ENCODE assay signal across 15 cellular contexts in the genomic region with DNA sequence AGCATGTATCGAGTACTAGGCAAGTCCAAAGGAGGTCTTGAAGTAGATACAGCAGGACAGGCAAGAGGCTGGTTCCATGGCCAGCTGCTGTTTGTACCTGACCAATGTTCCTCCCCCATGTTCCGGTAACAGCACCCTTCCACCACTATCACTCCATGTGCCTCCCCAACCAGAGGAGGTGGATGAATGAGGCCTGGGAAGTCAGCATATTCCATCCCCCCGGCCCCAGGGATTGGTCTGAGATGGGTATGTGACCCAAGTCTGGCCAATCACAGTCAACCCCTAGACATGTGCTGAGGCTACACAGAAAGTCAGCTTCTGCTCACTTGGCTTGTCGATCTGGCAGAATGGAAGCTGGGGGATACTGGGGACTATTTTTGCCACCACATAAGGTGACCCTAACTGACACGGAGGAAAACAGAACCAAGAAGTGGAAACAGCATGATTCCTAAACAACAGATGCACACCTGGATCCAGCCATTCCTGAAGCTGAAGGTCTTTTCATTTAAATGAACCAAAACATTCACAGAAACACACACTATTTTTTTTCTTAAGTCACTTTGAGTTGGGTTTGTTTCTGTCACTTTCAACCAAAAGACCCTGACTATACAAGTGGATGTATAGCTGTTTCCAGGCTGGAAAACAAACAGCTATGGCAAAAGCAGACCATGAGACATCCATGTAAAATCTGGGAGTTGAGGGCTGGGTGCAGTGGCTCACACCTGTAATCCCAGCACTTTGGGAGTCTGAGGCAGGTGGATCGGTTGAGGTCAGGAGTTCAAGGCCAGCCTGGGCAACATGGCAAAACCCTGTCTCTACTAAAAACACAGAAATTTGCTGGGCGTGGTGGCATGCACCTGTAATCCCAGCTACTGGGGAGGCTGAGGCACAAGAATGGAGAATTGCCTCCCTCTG.
DNase-seq lines count a peak whose midpoint lies in the region; TF ChIP-seq lines count a peak whose summit lies in the region.
"Had no signal": no experiment of that assay in that cellular context is flagged by ENCODE, and none has a peak within 500 bp of the region (broad histone marks: within the 10 kb centered on the region; RNA-seq: fewer than 3 reads in every experiment).

No MANE protein-coding gene starts in this region.

- intact Hi-C loops in Calu3 (cut with micrococcal nuclease; ENCODE audit: unreplicated experiment): no loop called here

- H3K9me3 Mint-ChIP-seq in Calu3 (ENCODE audit: low read depth, unreplicated experiment) (no peaks in the 10 kb centered on the region), chondrocyte (ENCODE audit: low read depth) (no peaks in the 10 kb centered on the region)
- H3K9me3 Mint-ChIP-seq: CD4-positive, alpha-beta memory T cell; nephron had no signal

- H3K36me3 ChIP-seq in osteoblast (ENCODE audit: insufficient read depth, low read length): no peaks in the 10 kb centered on the region
- H3K36me3 ChIP-seq: ascending aorta, gastroesophageal sphincter, sigmoid colon had no signal

- H3K27ac Mint-ChIP-seq in Calu3 (ENCODE audit: unreplicated experiment): peak overlapping the region; percentile 87
- H3K27ac Mint-ChIP-seq in chondrocyte (ENCODE audit: unreplicated experiment): peak overlapping the region; percentile 95
- H3K27ac Mint-ChIP-seq: nephron had no signal

- H3K4me1 Mint-ChIP-seq in Calu3 (ENCODE audit: low read depth, unreplicated experiment): peaks cover 59% of the 10 kb centered on the region
- H3K4me1 Mint-ChIP-seq in chondrocyte (ENCODE audit: low read depth): peaks cover 39% of the 10 kb centered on the region

- H3K9me3 ChIP-seq in osteoblast (ENCODE audit: low read depth, low read length): no peaks in the 10 kb centered on the region
- H3K9me3 ChIP-seq: ascending aorta, gastroesophageal sphincter, sigmoid colon had no signal

- peak overlapping the region; percentile 24 for H3K4me3 Mint-ChIP-seq in Calu3 (ENCODE audit: low read depth, unreplicated experiment)
- no peak overlapping the region for H3K4me3 Mint-ChIP-seq in chondrocyte (ENCODE audit: unreplicated experiment)
- H3K4me3 Mint-ChIP-seq: nephron had no signal

- CTCF ChIA-PET in Calu3 (lab: Charles Lee): interaction anchor here (0.8 kb wide), 1 partner anchor 39 kb away, joined by 3 read pairs; no protein-coding TSS in a partner anchor

- peak overlapping the region; percentile 91 for H3K27ac ChIP-seq in osteoblast (ENCODE audit: low read depth, low read length)

- no peaks in the 10 kb centered on the region for H4K20me1 ChIP-seq in osteoblast (ENCODE audit: insufficient read depth, low read length)

- H3K27me3 ChIP-seq in osteoblast (ENCODE audit: insufficient read depth, low read length): no peaks in the 10 kb centered on the region
- H3K27me3 ChIP-seq: ascending aorta, gastroesophageal sphincter, sigmoid colon had no signal

- H3K36me3 Mint-ChIP-seq in Calu3 (ENCODE audit: insufficient read depth, unreplicated experiment) (peaks cover 9% of the 10 kb centered on the region), chondrocyte (ENCODE audit: low read depth) (no peaks in the 10 kb centered on the region)
- H3K36me3 Mint-ChIP-seq: CD4-positive, alpha-beta memory T cell had no signal

- H3K4me3 ChIP-seq in osteoblast (ENCODE audit: insufficient read depth, low read length): peak overlapping the region; percentile 31
- H3K4me3 ChIP-seq: ascending aorta, gastroesophageal sphincter, sigmoid colon had no signal

- H3K27me3 Mint-ChIP-seq in Calu3 (ENCODE audit: unreplicated experiment): no peaks in the 10 kb centered on the region
- H3K27me3 Mint-ChIP-seq in chondrocyte (ENCODE audit: low read depth): no peaks in the 10 kb centered on the region

- DNase-seq in Calu3 (no peak), NCI-H226 (peak; percentile 58), chondrocyte (ENCODE audit: low spot score) (no peak), osteoblast (ENCODE audit: insufficient read length, low spot score, missing footprints) (no peak), cerebellar cortex (ENCODE audit: low spot score) (no peak), DMS 273 treated with DMSO at 0.1 percent for 48 hours (lab: John Stamatoyannopoulos, UW) (no peak), DMS79 treated with DMSO at 0.1 percent for 48 hours (lab: John Stamatoyannopoulos, UW) (no peak), SIG-M5 (lab: John Stamatoyannopoulos, UW) (no peak)
- DNase-seq: NCI-H1105 treated with DMSO at 0.1 percent for 48 hours, NCI-H446 treated with DMSO at 0.1 percent for 48 hours had no signal

- peaks cover 30% of the 10 kb centered on the region for H3K4me1 ChIP-seq in osteoblast (ENCODE audit: insufficient read depth, low read length)
- H3K4me1 ChIP-seq: ascending aorta had no signal

- no peak for TF ChIP-seq CTCF in Calu3 (IDR thresholded peaks at IDR 0.05; ENCODE audit: unreplicated experiment)
- no peak for TF ChIP-seq CTCF in chondrocyte (IDR thresholded peaks at IDR 0.05)
- no peak for TF ChIP-seq CTCF in osteoblast (IDR thresholded peaks at IDR 0.05; ENCODE audit: extremely low read depth, low read depth, low read length)

- H3K4me2 ChIP-seq in osteoblast (ENCODE audit: insufficient read depth, low read length): no peak overlapping the region

- peak overlapping the region; percentile 49 for H2AFZ ChIP-seq in osteoblast (ENCODE audit: low read length)

- no peaks in the 10 kb centered on the region for H3K79me2 ChIP-seq in osteoblast (ENCODE audit: insufficient read depth, low read length)

- BruUV-seq in Calu3 (replicated peaks; lab: Mats Ljungman, UMichigan): TSS peak; percentile 91
